ENCODE assay signal across 1 cellular context in the genomic region with DNA sequence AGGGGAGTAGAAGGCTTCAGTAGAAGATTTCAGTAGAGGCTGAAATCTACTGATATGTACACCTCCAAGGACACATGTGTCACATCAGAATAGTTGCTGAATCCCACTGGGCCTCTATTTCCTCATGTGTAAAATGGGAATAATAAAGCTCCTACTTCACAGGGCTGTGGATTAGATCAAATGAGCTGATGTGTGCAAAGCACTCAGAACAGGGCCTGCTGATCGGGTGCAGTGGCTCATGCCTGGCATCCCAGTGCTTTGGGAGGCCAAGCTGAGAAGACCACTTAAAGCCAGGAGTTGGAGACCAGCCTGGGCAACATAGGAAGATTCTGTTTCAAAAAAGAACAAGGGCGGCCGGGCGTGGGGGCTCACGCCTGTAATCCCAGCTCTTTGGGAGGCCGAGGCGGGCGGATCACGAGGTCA.
TF ChIP-seq lines count a peak whose summit lies in the region.

No MANE protein-coding gene starts in this region.

TF ChIP-seq in endothelial cell of umbilical vein, 7 proteins besides CTCF, POLR2A, EP300 and RAD21:
- TF ChIP-seq POLR2AphosphoS5 (IDR thresholded peaks at IDR 0.05; ENCODE audit: insufficient read depth, low read depth, low read length) (no peak), JUN (IDR thresholded peaks at IDR 0.05; ENCODE audit: borderline replicate concordance, insufficient read depth, insufficient read length, low read depth) (no peak), GATA2 (IDR thresholded peaks at IDR 0.05; ENCODE audit: insufficient read depth, insufficient read length, low read depth, low read length) (no peak), FOS (IDR thresholded peaks at IDR 0.05; ENCODE audit: borderline replicate concordance, insufficient read depth, low read length) (no peak), MYC (IDR thresholded peaks at IDR 0.05; ENCODE audit: low read depth, low read length) (no peak)
TF ChIP-seq in endothelial cell of umbilical vein: peak in this region for 0.
